28 cellular contexts compared by ENCODE assay signal in genomic region chr2:107407974-107408373, GRCh38.
"Had no signal": no experiment of that assay in that cellular context is flagged by ENCODE, and none has a peak within 500 bp of the region (broad histone marks: within the 10 kb centered on the region; RNA-seq: fewer than 3 reads in every experiment).

No MANE protein-coding gene starts in this region.

- H3K4me3 ChIP-seq: pancreas, prostate gland, right lobe of liver, sigmoid colon, stomach, thoracic aorta, thyroid gland, tibial nerve, upper lobe of right lung, uterus had no signal

- H3K4me1 Mint-ChIP-seq: naive thymus-derived CD4-positive, alpha-beta T cell; natural killer cell; nephron progenitor cell; neural crest cell; stimulated activated effector memory CD8-positive, alpha-beta T cell treated with anti-CD3 and anti-CD28 coated beads, Interleukin-12 subunit alpha, Interleukin-12 subunit beta, amount 100 ng/mL, for 72 hours; stimulated activated naive B cell treated with anti-CD40 and anti-IgM and Interleukin-4, amounts not matched to agents 10 μg/mL and 1 μg/mL and 100 μg/mL, for 72 hours had no signal

- H3K36me3 Mint-ChIP-seq: naive thymus-derived CD4-positive, alpha-beta T cell; natural killer cell; stimulated activated effector memory CD8-positive, alpha-beta T cell treated with anti-CD3 and anti-CD28 coated beads, Interleukin-12 subunit alpha, Interleukin-12 subunit beta, amount 100 ng/mL, for 72 hours; stimulated activated naive B cell treated with anti-CD40 and anti-IgM and Interleukin-4, amounts not matched to agents 10 μg/mL and 1 μg/mL and 100 μg/mL, for 72 hours; type B pancreatic cell had no signal

- H3K36me3 ChIP-seq: neutrophil, pancreas, prostate gland, right lobe of liver, sigmoid colon, stomach, thoracic aorta, thyroid gland, tibial nerve, upper lobe of right lung, uterus had no signal

- H3K9me3 Mint-ChIP-seq: nephron progenitor cell, neural crest cell, type B pancreatic cell had no signal

- H3K27me3 Mint-ChIP-seq: naive thymus-derived CD4-positive, alpha-beta T cell; stimulated activated naive B cell treated with anti-CD40 and anti-IgM and Interleukin-4, amounts not matched to agents 10 μg/mL and 1 μg/mL and 100 μg/mL, for 72 hours; stimulated activated naive CD8-positive, alpha-beta T cell treated with anti-CD3 and anti-CD28 coated beads, Interleukin-15, Interleukin-2, amounts not matched to agents 100 ng/mL and 50 ng/mL, for 24 hours had no signal

- H3K9me3 ChIP-seq: neutrophil, pancreas, prostate gland, right lobe of liver, sigmoid colon, stomach, thoracic aorta, thyroid gland, tibial nerve, upper lobe of right lung, uterus had no signal

- H3K27ac ChIP-seq: neutrophil, pancreas, prostate gland, right lobe of liver, sigmoid colon, stomach, thoracic aorta, thyroid gland, tibial nerve, upper lobe of right lung, uterus had no signal

- ATAC-seq: naive thymus-derived CD4-positive, alpha-beta T cell; natural killer cell; pancreas; right cardiac atrium; right lobe of liver; stimulated activated effector memory CD8-positive, alpha-beta T cell treated with anti-CD3 and anti-CD28 coated beads, Interleukin-12 subunit alpha, Interleukin-12 subunit beta, amount 100 ng/mL, for 72 hours; stimulated activated naive B cell treated with anti-CD40 and anti-IgM and Interleukin-4, amounts not matched to agents 10 μg/mL and 1 μg/mL and 100 μg/mL, for 72 hours; upper lobe of right lung had no signal

- H3K4me3 Mint-ChIP-seq: naive thymus-derived CD4-positive, alpha-beta T cell; natural killer cell; nephron progenitor cell; neural crest cell; stimulated activated effector memory CD8-positive, alpha-beta T cell treated with anti-CD3 and anti-CD28 coated beads, Interleukin-12 subunit alpha, Interleukin-12 subunit beta, amount 100 ng/mL, for 72 hours; stimulated activated naive B cell treated with anti-CD40 and anti-IgM and Interleukin-4, amounts not matched to agents 10 μg/mL and 1 μg/mL and 100 μg/mL, for 72 hours; stimulated activated naive CD8-positive, alpha-beta T cell treated with anti-CD3 and anti-CD28 coated beads, Interleukin-15, Interleukin-2, amounts not matched to agents 100 ng/mL and 50 ng/mL, for 24 hours; type B pancreatic cell had no signal

- DNase-seq: naive thymus-derived CD4-positive, alpha-beta T cell; natural killer cell; nephron progenitor cell; nucleus accumbens; pancreas; retina; right cardiac atrium; right lobe of liver; sigmoid colon; small intestine; stimulated activated CD4-positive, alpha-beta T cell treated with anti-CD3 and anti-CD28 coated beads, Interleukin-15, amount 100 ng/mL, for 24 hours; stimulated activated CD4-positive, alpha-beta T cell treated with anti-CD3 and anti-CD28 coated beads, Interleukin-2, amount 100 ng/mL, for 24 hours; stimulated activated CD4-positive, alpha-beta T cell treated with anti-CD3 and anti-CD28 coated beads, Interleukin-2, amount 100 ng/mL, for 48 hours; stimulated activated CD4-positive, alpha-beta T cell treated with anti-CD3 and anti-CD28 coated beads, Interleukin-4, amount 100 ng/mL, for 24 hours; stimulated activated naive B cell treated with anti-CD40 and anti-IgM and Interleukin-4, amounts not matched to agents 10 μg/mL and 1 μg/mL and 100 μg/mL, for 72 hours; stimulated activated naive CD4-positive, alpha-beta T cell treated with Interleukin-2 at 50 U/mL for 16 hours; stomach; thyroid gland; upper lobe of right lung; uterus had no signal

- H3K4me1 ChIP-seq: pancreas, prostate gland, right lobe of liver, tibial nerve, upper lobe of right lung, uterus had no signal

- H3K27me3 ChIP-seq: neutrophil, pancreas, right lobe of liver, sigmoid colon, stomach, thyroid gland, tibial nerve, upper lobe of right lung, uterus had no signal

- H3K27ac Mint-ChIP-seq: naive thymus-derived CD4-positive, alpha-beta T cell; natural killer cell; nephron progenitor cell; stimulated activated effector memory CD8-positive, alpha-beta T cell treated with anti-CD3 and anti-CD28 coated beads, Interleukin-12 subunit alpha, Interleukin-12 subunit beta, amount 100 ng/mL, for 72 hours; stimulated activated naive B cell treated with anti-CD40 and anti-IgM and Interleukin-4, amounts not matched to agents 10 μg/mL and 1 μg/mL and 100 μg/mL, for 72 hours; stimulated activated naive CD8-positive, alpha-beta T cell treated with anti-CD3 and anti-CD28 coated beads, Interleukin-15, Interleukin-2, amounts not matched to agents 100 ng/mL and 50 ng/mL, for 24 hours; type B pancreatic cell had no signal
